ENCODE assay signal across 23 cellular contexts in the genomic region with DNA sequence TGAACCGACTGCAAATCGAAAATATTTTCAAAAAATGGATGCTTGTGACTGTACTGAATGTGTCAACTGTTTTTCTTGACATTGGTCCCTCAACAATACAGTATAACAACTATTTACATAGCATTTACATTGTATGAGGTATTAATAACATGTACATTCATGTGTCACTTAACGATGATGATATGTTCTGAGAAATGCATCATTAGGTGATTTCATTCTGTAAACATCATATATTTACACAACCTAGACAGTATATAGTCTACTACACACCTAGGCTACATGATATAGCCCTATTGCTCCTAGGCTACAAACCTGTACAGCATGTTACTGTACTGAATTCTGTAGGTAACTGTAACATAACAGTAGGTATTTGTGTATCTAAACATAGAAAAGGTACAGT.
"Had no signal": no experiment of that assay in that cellular context is flagged by ENCODE, and none has a peak within 500 bp of the region (broad histone marks: within the 10 kb centered on the region; RNA-seq: fewer than 3 reads in every experiment).

No MANE protein-coding gene starts in this region.

- H3K27ac Mint-ChIP-seq: activated CD4-positive, alpha-beta memory T cell treated with anti-CD3 and anti-CD28 coated beads for 36 hours; activated CD4-positive, alpha-beta T cell treated with anti-CD3 and anti-CD28 coated beads, Interleukin-2, amount 10 ng/mL, durations not matched to agents 7 days and 5 days; activated naive CD4-positive, alpha-beta T cell treated with anti-CD3 and anti-CD28 coated beads, Interleukin-2, amount 10 ng/mL, durations not matched to agents 7 days and 5 days; activated naive CD8-positive, alpha-beta T cell treated with anti-CD3 and anti-CD28 coated beads for 36 hours; activated T-helper 2 cell treated with anti-CD3 and anti-CD28 coated beads, Interferon-gamma antibody, Interleukin-2, Interleukin-4, amounts not matched to agents 10 μg/mL and 5 μg/mL and 100 μg/mL, durations not matched to agents 14 hours and 24 hours and 36 hours had no signal

- H3K27me3 Mint-ChIP-seq: activated CD4-positive, alpha-beta memory T cell treated with anti-CD3 and anti-CD28 coated beads for 36 hours; activated CD4-positive, alpha-beta T cell treated with anti-CD3 and anti-CD28 coated beads, Interleukin-2, amount 10 ng/mL, durations not matched to agents 7 days and 5 days; activated naive CD4-positive, alpha-beta T cell treated with anti-CD3 and anti-CD28 coated beads, Interleukin-2, amount 10 ng/mL, durations not matched to agents 7 days and 5 days; activated naive CD8-positive, alpha-beta T cell treated with anti-CD3 and anti-CD28 coated beads for 36 hours had no signal

- H3K4me3 ChIP-seq: MG63, SK-N-MC had no signal

- H3K9me3 Mint-ChIP-seq: activated CD4-positive, alpha-beta memory T cell treated with anti-CD3 and anti-CD28 coated beads for 36 hours; activated CD4-positive, alpha-beta T cell treated with anti-CD3 and anti-CD28 coated beads, Interleukin-2, amount 10 ng/mL, durations not matched to agents 7 days and 5 days; activated naive CD4-positive, alpha-beta T cell treated with anti-CD3 and anti-CD28 coated beads, Interleukin-2, amount 10 ng/mL, durations not matched to agents 7 days and 5 days; activated naive CD8-positive, alpha-beta T cell treated with anti-CD3 and anti-CD28 coated beads for 36 hours; activated T-helper 2 cell treated with anti-CD3 and anti-CD28 coated beads, Interferon-gamma antibody, Interleukin-2, Interleukin-4, amounts not matched to agents 10 μg/mL and 5 μg/mL and 100 μg/mL, durations not matched to agents 14 hours and 24 hours and 36 hours had no signal

- DNase-seq: activated CD4-positive, alpha-beta memory T cell treated with anti-CD3 and anti-CD28 coated beads for 36 hours; activated CD4-positive, alpha-beta T cell treated with anti-CD3 and anti-CD28 coated beads, Interleukin-2, amount 10 ng/mL, durations not matched to agents 7 days and 5 days; activated CD4-positive, CD25-positive, alpha-beta regulatory T cell; activated CD8-positive, alpha-beta memory T cell treated with anti-CD3 and anti-CD28 coated beads for 24 hours; activated gamma-delta T cell treated with Interleukin-2 at 50 U/mL for 16 hours; activated naive CD4-positive, alpha-beta T cell treated with anti-CD3 and anti-CD28 coated beads, Interleukin-2, amount 10 ng/mL, durations not matched to agents 7 days and 5 days; activated naive CD8-positive, alpha-beta T cell treated with anti-CD3 and anti-CD28 coated beads for 36 hours; activated T-cell treated with anti-CD3 and anti-CD28 coated beads, Interleukin-2, amount 50 U/mL, for 48 hours; caudate nucleus; MV-4-11; NCI-H1092 treated with DMSO at 0.1 percent for 48 hours; NCI-H1436; NCI-H1694 treated with DMSO at 0.1 percent for 48 hours; NCI-H2029 treated with DMSO at 0.1 percent for 48 hours; NCI-H446; NCI-H524; NCI-H82; RPMI8226; T-helper 1 cell had no signal

- H3K4me3 Mint-ChIP-seq: activated CD4-positive, alpha-beta memory T cell treated with anti-CD3 and anti-CD28 coated beads for 36 hours; activated CD4-positive, alpha-beta T cell treated with anti-CD3 and anti-CD28 coated beads, Interleukin-2, amount 10 ng/mL, durations not matched to agents 7 days and 5 days; activated naive CD4-positive, alpha-beta T cell treated with anti-CD3 and anti-CD28 coated beads, Interleukin-2, amount 10 ng/mL, durations not matched to agents 7 days and 5 days; activated naive CD8-positive, alpha-beta T cell treated with anti-CD3 and anti-CD28 coated beads for 36 hours had no signal

- H3K4me1 Mint-ChIP-seq: activated CD4-positive, alpha-beta T cell treated with anti-CD3 and anti-CD28 coated beads, Interleukin-2, amount 10 ng/mL, durations not matched to agents 7 days and 5 days; activated naive CD4-positive, alpha-beta T cell treated with anti-CD3 and anti-CD28 coated beads, Interleukin-2, amount 10 ng/mL, durations not matched to agents 7 days and 5 days; activated naive CD8-positive, alpha-beta T cell treated with anti-CD3 and anti-CD28 coated beads for 36 hours had no signal

- H3K27ac ChIP-seq: SK-N-MC, VCaP had no signal

- H3K27me3 ChIP-seq: MG63 had no signal

- H3K9me3 ChIP-seq: MG63 had no signal
